16 cellular contexts compared by ENCODE assay signal in the genomic region with DNA sequence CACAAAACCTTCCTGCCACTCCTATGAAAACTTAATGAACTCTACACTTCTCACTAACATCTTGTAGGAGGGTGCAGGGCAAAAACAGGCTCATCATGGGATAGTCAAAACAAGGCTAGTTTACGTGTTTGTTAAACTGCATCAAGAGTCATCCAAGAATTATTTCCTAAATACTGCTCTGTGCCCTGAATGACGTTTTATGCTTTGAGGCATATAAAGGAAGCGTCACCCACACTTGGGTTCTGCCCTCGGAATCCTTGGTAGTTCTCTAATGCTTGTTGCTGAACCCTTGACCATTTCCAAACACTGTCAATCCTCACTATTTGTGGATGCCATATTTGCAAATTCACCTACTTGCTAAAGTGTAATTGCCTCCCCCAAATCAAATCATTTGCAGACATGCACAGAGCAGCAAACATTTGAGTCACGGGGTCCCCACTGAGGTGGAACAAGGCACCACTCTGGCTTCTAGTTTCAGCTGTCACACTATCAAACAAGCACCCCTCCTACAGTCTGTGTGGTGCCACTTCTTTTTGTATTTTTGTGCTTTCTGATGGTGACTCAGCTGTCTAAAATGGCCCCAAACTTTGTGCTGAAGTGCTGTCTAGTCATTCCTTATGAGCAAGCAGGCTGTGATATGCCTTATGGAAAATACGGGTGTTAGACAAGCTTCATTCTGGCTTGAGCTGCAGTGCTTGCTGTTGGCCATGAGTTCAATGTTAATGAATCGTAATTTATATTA. TPM values are rescaled to one million over a fixed set of nuclear protein-coding genes. Genes with fewer than 3 reads are reported as not detected.
A peak's percentile ranks its signal among the peaks of the same experiment; 100 is the strongest.
DNase-seq lines count a peak whose midpoint lies in the region; FAIRE-seq and TF ChIP-seq lines count a peak whose summit lies in the region.
"Had no signal": no experiment of that assay in that cellular context is flagged by ENCODE, and none has a peak within 500 bp of the region (broad histone marks: within the 10 kb centered on the region; RNA-seq: fewer than 3 reads in every experiment).

No MANE protein-coding gene starts in this region.

- TF ChIP-seq POLR2A in esophagus muscularis mucosa (IDR thresholded peaks at IDR 0.05; ENCODE audit: low read depth): no peak
- no peak for TF ChIP-seq POLR2A in lower leg skin (IDR thresholded peaks at IDR 0.05)

- TF ChIP-seq EP300 in esophagus muscularis mucosa (IDR thresholded peaks at IDR 0.05): no peak

- no peaks in the 10 kb centered on the region for H3K9me3 ChIP-seq in esophagus muscularis mucosa
- no peaks in the 10 kb centered on the region for H3K9me3 ChIP-seq in osteoblast (ENCODE audit: low read depth, low read length)
- H3K9me3 ChIP-seq: BLaER1 treated with 17β-estradiol and CSF1 and Interleukin-3, amounts not matched to agents 10 nM and 100 nM had no signal

- H3K4me1 ChIP-seq in esophagus muscularis mucosa (peaks cover 80 to 90% (median 84%) of the 10 kb centered on the region in 4 donors), osteoblast (ENCODE audit: insufficient read depth, low read length) (peaks cover 63% of the 10 kb centered on the region)

- H3K4me3 ChIP-seq in AG09309 (ENCODE audit: control insufficient read depth, low read depth, low read length) (no peak overlapping the region), esophagus muscularis mucosa (no peak overlapping the region), osteoblast (ENCODE audit: insufficient read depth, low read length) (peak overlapping the region; percentile 6), lower leg skin (ENCODE audit: low read depth, poor library complexity, severe bottlenecking) (no peak overlapping the region)
- H3K4me3 ChIP-seq: BLaER1 treated with 17β-estradiol and CSF1 and Interleukin-3, amounts not matched to agents 10 nM and 100 nM had no signal

- no peak overlapping the region for H3K27ac Mint-ChIP-seq in activated naive CD8-positive, alpha-beta T cell treated with anti-CD3 and anti-CD28 coated beads for 36 hours
- H3K27ac Mint-ChIP-seq: WTC11 had no signal

- H3K9me3 Mint-ChIP-seq in activated naive CD8-positive, alpha-beta T cell treated with anti-CD3 and anti-CD28 coated beads for 36 hours: no peaks in the 10 kb centered on the region

- H3K36me3 ChIP-seq in esophagus muscularis mucosa: peaks cover 0 to 7% (median 5%) of the 10 kb centered on the region in 4 donors
- peaks cover 47% of the 10 kb centered on the region for H3K36me3 ChIP-seq in osteoblast (ENCODE audit: insufficient read depth, low read length)

- H2AFZ ChIP-seq in osteoblast (ENCODE audit: low read length): no peak overlapping the region

- intact Hi-C loops in esophagus muscularis mucosa (cut with DNase I): no loop called here
- intact Hi-C loops in lower leg skin (cut with DNase I; ENCODE audit: low total_unique reads): no loop called here

- no peak overlapping the region for H3K4me3 Mint-ChIP-seq in activated naive CD8-positive, alpha-beta T cell treated with anti-CD3 and anti-CD28 coated beads for 36 hours
- H3K4me3 Mint-ChIP-seq: WTC11 had no signal

- peak; percentile 23 for TF ChIP-seq CTCF in AG09309 (IDR thresholded peaks at IDR 0.05; ENCODE audit: control insufficient read depth, insufficient read depth, low read depth, low read length, missing control alignments)
- no peak for TF ChIP-seq CTCF in esophagus muscularis mucosa (IDR thresholded peaks at IDR 0.05)
- peak; percentile 1 for TF ChIP-seq CTCF in osteoblast (IDR thresholded peaks at IDR 0.05; ENCODE audit: extremely low read depth, low read depth, low read length)
- no peak for TF ChIP-seq CTCF in lower leg skin (IDR thresholded peaks at IDR 0.05)

- no peaks in the 10 kb centered on the region for H3K36me3 Mint-ChIP-seq in activated naive CD8-positive, alpha-beta T cell treated with anti-CD3 and anti-CD28 coated beads for 36 hours
- H3K36me3 Mint-ChIP-seq: WTC11 had no signal

- 67% methylated on average over 7 of the region's 7 CpGs for WGBS in esophagus muscularis mucosa
- 72 to 75% methylated on average over 7 of the region's 7 CpGs for WGBS in lower leg skin, 2 donors

- H3K27me3 Mint-ChIP-seq in activated naive CD8-positive, alpha-beta T cell treated with anti-CD3 and anti-CD28 coated beads for 36 hours: peaks cover 6% of the 10 kb centered on the region

- DNase-seq in AG09309 (ENCODE audit: low read depth) (no peak), RCC 7860 (ENCODE audit: low spot score) (peak; percentile 77), esophagus muscularis mucosa (ENCODE audit: extremely low spot score) (no peak), osteoblast (ENCODE audit: insufficient read length, low spot score, missing footprints) (no peak), Kasumi-1 (lab: John Stamatoyannopoulos, UW) (no peak), lower leg skin (ENCODE audit: low spot score in 2 of 2) (no peak)
- DNase-seq in activated CD4-positive, alpha-beta T cell treated with anti-CD3 and anti-CD28 coated beads for 1 hour: no peak
- DNase-seq in activated naive CD8-positive, alpha-beta T cell treated with anti-CD3 and anti-CD28 coated beads for 36 hours: no peak
- DNase-seq: central memory CD4-positive, alpha-beta T cell; GDM1; MV-4-11; NCI-H524; SHP77 treated with DMSO at 0.1 percent for 48 hours had no signal

- peaks cover 3% of the 10 kb centered on the region for H4K20me1 ChIP-seq in osteoblast (ENCODE audit: insufficient read depth, low read length)

- no peaks in the 10 kb centered on the region for H3K4me1 Mint-ChIP-seq in activated naive CD8-positive, alpha-beta T cell treated with anti-CD3 and anti-CD28 coated beads for 36 hours

- peaks cover 95% of the 10 kb centered on the region for H3K79me2 ChIP-seq in osteoblast (ENCODE audit: insufficient read depth, low read length)

- H3K27ac ChIP-seq in esophagus muscularis mucosa (replicated peaks in 1 of 4) (peak overlapping the region; percentile 31 to 68 (median 55)), osteoblast (ENCODE audit: low read depth, low read length) (peak overlapping the region; percentile 86)
- H3K27ac ChIP-seq: BLaER1 treated with 17β-estradiol and CSF1 and Interleukin-3, amounts not matched to agents 10 nM and 100 nM; HL-60 had no signal

- peak overlapping the region; percentile 57 for H3K4me2 ChIP-seq in osteoblast (ENCODE audit: insufficient read depth, low read length)
- H3K4me2 ChIP-seq: BLaER1 treated with 17β-estradiol and CSF1 and Interleukin-3, amounts not matched to agents 10 nM and 100 nM had no signal

- H3K27me3 ChIP-seq in esophagus muscularis mucosa: no peaks in the 10 kb centered on the region
- no peaks in the 10 kb centered on the region for H3K27me3 ChIP-seq in osteoblast (ENCODE audit: insufficient read depth, low read length)
- H3K27me3 ChIP-seq: BLaER1 treated with 17β-estradiol and CSF1 and Interleukin-3, amounts not matched to agents 10 nM and 100 nM had no signal

- no peak for FAIRE-seq in RCC 7860 (lab: Jason Lieb, UNC)

RNA-seq across cellular contexts. Expression of a gene that starts 15.5 kb away (rescaled TPM):
- total RNA-seq in esophagus muscularis mucosa (1,000 to 10,000 TPM in 1 of 4 donors, 100 to 1,000 TPM in 3; 712 to 1,070 (median 762) TPM), osteoblast (680 and 715 TPM in 2 replicates), lower leg skin (100 to 1,000 TPM; 122 to 324 (median 168) TPM)
- total RNA-seq in activated naive CD8-positive, alpha-beta T cell treated with anti-CD3 and anti-CD28 coated beads for 36 hours: not detected

Comparison
In these comparisons a context has a peak if more than half of its experiments do, and no peak if none do; other contexts are left out.
1. CTCF ChIP-seq: peak in AG09309 (single experiment) and osteoblast (single experiment); none in esophagus muscularis mucosa (0 of 3) and lower leg skin (0 of 3).
2. RNA of a gene that starts 15.5 kb away (total RNA-seq): 712 to 1,070 TPM in esophagus muscularis mucosa, 680 to 715 TPM in osteoblast and 122 to 324 TPM in lower leg skin; not detected in activated naive CD8-positive, alpha-beta T cell treated with anti-CD3 and anti-CD28 coated beads for 36 hours; every median in the first group is over 100 times any median in the second.